In the genomic region with DNA sequence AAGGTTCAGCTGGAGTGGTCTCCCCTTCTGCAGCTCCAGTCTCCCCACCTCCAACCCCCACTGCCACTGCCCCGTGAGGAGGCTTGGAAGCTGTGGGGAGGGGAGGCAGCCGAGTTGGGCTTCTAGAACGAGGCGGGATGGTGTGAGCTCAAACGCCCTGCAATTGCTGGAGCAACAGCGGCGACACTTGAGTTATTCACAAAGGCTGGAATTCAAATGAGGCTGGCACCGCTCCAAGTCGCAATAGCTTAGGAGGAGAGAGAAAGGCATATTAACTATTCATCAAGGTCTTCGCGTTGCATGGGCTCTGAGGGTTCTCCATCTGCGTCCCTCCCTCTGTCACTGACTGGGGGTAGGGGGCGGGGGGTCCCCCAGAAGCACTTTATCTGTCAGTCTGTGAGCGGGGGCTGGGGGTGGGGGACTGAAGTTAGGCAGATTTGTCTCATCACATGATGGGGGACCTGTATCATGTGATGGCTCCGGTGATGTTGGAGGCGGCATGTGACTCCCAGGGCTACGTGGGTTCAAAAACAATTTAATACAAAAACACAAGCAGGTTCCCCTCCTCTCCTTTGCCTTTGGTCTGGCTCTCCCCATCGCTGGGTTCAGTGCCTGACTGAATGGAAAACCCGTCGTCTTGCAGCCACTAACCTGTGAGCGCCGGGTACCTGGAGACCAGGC, we compare ENCODE assay signal across 9 cellular contexts.
DNase-seq lines count a peak whose midpoint lies in the region; ATAC-seq and TF ChIP-seq lines count a peak whose summit lies in the region.
"Had no signal": no experiment of that assay in that cellular context is flagged by ENCODE, and none has a peak within 500 bp of the region (broad histone marks: within the 10 kb centered on the region; RNA-seq: fewer than 3 reads in every experiment).

No MANE protein-coding gene starts in this region.

- no peaks in the 10 kb centered on the region for H3K36me3 ChIP-seq in stomach smooth muscle (ENCODE audit: control insufficient read depth in 2 of 2, insufficient read depth in 2 of 2, low read length in 2 of 2)
- H3K36me3 ChIP-seq: BLaER1 treated with 17β-estradiol and CSF1 and Interleukin-3, amounts not matched to agents 10 nM and 100 nM had no signal

- H3K27ac ChIP-seq in dorsolateral prefrontal cortex = peak overlapping the region in 58 of 59 donors; percentile 29 to 95 (median 86)
- no peak overlapping the region for H3K27ac ChIP-seq in stomach smooth muscle (ENCODE audit: low read length)
- H3K27ac ChIP-seq: BLaER1 treated with 17β-estradiol and CSF1 and Interleukin-3, amounts not matched to agents 10 nM and 100 nM had no signal

- H3K4me3 ChIP-seq in dorsolateral prefrontal cortex (peak overlapping the region; percentile 45 to 86 (median 71)), stomach smooth muscle (ENCODE audit: low read length in 2 of 2) (peak overlapping the region; percentile 36 to 69)
- H3K4me3 ChIP-seq: BLaER1 treated with 17β-estradiol and CSF1 and Interleukin-3, amounts not matched to agents 10 nM and 100 nM had no signal

- H3K27me3 ChIP-seq in dorsolateral prefrontal cortex = no peaks in the 10 kb centered on the region
- peaks cover 0 to 3% of the 10 kb centered on the region in 2 donors for H3K27me3 ChIP-seq in stomach smooth muscle (ENCODE audit: control insufficient read depth in 1 of 2, insufficient read depth in 2 of 2, low read length in 2 of 2)

- H3K9me3 ChIP-seq in stomach smooth muscle (ENCODE audit: control insufficient read depth in 2 of 2, low read length in 2 of 2) = no peaks in the 10 kb centered on the region

- intact Hi-C loops in dorsolateral prefrontal cortex (cut with DNase I) = loop anchor here in 1 of 2 donors (10.0 kb wide), 2 partner anchors 65 kb away; no protein-coding TSS in a partner anchor

- H3K9ac ChIP-seq in stomach smooth muscle (ENCODE audit: low read length in 2 of 2) = peak overlapping the region in 1 of 2 donors; percentile 21
- H3K9ac ChIP-seq: BLaER1 treated with 17β-estradiol and CSF1 and Interleukin-3, amounts not matched to agents 10 nM and 100 nM had no signal

- DNase-seq in SHP77 (lab: John Stamatoyannopoulos, UW) = peak; percentile 3 to 8
- DNase-seq in SHP77 treated with DMSO at 0.1 percent for 48 hours (lab: John Stamatoyannopoulos, UW) = no peak
- peak; percentile 29 for DNase-seq in NCI-H748 treated with DMSO at 0.1 percent for 48 hours (lab: John Stamatoyannopoulos, UW)
- peak; percentile 54 to 83 (median 72) for DNase-seq in dorsolateral prefrontal cortex
- DNase-seq in lung microvascular endothelial cell (ENCODE audit: low read depth in 2 of 2) = peak; percentile 29 to 66
- no peak for DNase-seq in Kasumi-1 (lab: John Stamatoyannopoulos, UW)

- ATAC-seq in GM18909 (IDR thresholded peaks at IDR 0.05; ENCODE audit: poor library complexity, unreplicated experiment) = no peak

- TF ChIP-seq CTCF in dorsolateral prefrontal cortex (IDR thresholded peaks at IDR 0.05 in 54 of 56, conservative IDR thresholded peaks at IDR 0.05 in 2 of 56; ENCODE audit: low read depth in 1 of 56, partially characterized antibody in 56 of 56) = no peak

- peaks cover 11% of the 10 kb centered on the region for H3K4me1 ChIP-seq in stomach smooth muscle (ENCODE audit: control insufficient read depth, insufficient read depth, low read length)

Comparison
In these comparisons a context has a peak if more than half of its experiments do, and no peak if none do; other contexts are left out.
1. DNase-seq: peak in SHP77 (2 of 2), NCI-H748 treated with DMSO at 0.1 percent for 48 hours (single experiment), dorsolateral prefrontal cortex (10 of 10) and lung microvascular endothelial cell (2 of 2); none in SHP77 treated with DMSO at 0.1 percent for 48 hours (single experiment) and Kasumi-1 (0 of 2).